ENCODE assay signal across 1 cellular context in the genomic region with DNA sequence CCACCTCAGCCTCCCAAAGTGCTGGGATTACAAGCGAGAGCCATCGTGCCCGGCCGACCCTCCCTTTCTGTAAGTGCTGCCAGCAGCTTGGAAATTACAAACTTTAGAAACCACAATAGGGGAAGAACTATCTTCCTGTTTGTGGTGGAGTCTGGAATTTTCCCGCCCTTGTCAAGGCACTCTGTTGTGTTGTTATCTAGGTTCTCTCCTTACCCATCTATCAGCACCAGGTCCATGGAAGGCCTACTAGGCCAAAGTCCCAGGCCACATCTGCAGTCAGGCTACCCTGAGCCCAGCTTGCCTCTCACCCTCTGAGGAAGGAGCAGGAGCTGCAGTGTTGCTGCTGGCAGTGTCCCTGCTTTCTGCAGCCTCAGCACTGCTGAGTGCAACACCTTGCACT.
TF ChIP-seq lines count a peak whose summit lies in the region.

No MANE protein-coding gene starts in this region.

TF ChIP-seq in GM23338, 12 proteins besides CTCF, POLR2A, EP300 and RAD21 (continued from another document):
- TF ChIP-seq, protein P1, sequence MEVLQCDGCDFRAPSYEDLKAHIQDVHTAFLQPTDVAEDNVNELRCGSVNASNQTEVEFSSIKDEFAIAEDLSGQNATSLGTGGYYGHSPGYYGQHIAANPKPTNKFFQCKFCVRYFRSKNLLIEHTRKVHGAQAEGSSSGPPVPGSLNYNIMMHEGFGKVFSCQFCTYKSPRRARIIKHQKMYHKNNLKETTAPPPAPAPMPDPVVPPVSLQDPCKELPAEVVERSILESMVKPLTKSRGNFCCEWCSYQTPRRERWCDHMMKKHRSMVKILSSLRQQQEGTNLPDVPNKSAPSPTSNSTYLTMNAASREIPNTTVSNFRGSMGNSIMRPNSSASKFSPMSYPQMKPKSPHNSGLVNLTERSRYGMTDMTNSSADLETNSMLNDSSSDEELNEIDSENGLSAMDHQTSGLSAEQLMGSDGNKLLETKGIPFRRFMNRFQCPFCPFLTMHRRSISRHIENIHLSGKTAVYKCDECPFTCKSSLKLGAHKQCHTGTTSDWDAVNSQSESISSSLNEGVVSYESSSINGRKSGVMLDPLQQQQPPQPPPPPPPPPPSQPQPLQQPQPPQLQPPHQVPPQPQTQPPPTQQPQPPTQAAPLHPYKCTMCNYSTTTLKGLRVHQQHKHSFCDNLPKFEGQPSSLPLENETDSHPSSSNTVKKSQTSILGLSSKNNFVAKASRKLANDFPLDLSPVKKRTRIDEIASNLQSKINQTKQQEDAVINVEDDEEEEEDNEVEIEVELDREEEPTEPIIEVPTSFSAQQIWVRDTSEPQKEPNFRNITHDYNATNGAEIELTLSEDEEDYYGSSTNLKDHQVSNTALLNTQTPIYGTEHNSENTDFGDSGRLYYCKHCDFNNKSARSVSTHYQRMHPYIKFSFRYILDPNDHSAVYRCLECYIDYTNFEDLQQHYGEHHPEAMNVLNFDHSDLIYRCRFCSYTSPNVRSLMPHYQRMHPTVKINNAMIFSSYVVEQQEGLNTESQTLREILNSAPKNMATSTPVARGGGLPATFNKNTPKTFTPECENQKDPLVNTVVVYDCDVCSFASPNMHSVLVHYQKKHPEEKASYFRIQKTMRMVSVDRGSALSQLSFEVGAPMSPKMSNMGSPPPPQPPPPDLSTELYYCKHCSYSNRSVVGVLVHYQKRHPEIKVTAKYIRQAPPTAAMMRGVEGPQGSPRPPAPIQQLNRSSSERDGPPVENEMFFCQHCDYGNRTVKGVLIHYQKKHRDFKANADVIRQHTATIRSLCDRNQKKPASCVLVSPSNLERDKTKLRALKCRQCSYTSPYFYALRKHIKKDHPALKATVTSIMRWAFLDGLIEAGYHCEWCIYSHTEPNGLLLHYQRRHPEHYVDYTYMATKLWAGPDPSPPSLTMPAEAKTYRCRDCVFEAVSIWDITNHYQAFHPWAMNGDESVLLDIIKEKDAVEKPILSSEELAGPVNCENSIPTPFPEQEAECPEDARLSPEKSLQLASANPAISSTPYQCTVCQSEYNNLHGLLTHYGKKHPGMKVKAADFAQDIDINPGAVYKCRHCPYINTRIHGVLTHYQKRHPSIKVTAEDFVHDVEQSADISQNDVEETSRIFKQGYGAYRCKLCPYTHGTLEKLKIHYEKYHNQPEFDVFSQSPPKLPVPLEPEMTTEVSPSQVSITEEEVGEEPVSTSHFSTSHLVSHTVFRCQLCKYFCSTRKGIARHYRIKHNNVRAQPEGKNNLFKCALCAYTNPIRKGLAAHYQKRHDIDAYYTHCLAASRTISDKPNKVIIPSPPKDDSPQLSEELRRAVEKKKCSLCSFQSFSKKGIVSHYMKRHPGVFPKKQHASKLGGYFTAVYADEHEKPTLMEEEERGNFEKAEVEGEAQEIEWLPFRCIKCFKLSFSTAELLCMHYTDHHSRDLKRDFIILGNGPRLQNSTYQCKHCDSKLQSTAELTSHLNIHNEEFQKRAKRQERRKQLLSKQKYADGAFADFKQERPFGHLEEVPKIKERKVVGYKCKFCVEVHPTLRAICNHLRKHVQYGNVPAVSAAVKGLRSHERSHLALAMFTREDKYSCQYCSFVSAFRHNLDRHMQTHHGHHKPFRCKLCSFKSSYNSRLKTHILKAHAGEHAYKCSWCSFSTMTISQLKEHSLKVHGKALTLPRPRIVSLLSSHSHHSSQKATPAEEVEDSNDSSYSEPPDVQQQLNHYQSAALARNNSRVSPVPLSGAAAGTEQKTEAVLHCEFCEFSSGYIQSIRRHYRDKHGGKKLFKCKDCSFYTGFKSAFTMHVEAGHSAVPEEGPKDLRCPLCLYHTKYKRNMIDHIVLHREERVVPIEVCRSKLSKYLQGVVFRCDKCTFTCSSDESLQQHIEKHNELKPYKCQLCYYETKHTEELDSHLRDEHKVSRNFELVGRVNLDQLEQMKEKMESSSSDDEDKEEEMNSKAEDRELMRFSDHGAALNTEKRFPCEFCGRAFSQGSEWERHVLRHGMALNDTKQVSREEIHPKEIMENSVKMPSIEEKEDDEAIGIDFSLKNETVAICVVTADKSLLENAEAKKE (CRISPR knock-in tag; IDR thresholded peaks at IDR 0.05): no peak
